8 cellular contexts compared by ENCODE assay signal in genomic region chr13:41694902-41695301, GRCh38.
DNase-seq lines count a peak whose midpoint lies in the region; TF ChIP-seq lines count a peak whose summit lies in the region.

No MANE protein-coding gene starts in this region.

- DNase-seq in NCI-H2227 (lab: John Stamatoyannopoulos, UW; ENCODE audit: unreplicated experiment) (peak; percentile 2), NCI-H2227 treated with DMSO at 0.1 percent for 48 hours (lab: John Stamatoyannopoulos, UW) (no peak), NCI-H226 (peak; percentile 43), fibroblast of gingiva (ENCODE audit: low read depth) (peak; percentile 91), renal cortical epithelial cell (ENCODE audit: low read depth) (peak; percentile 98), esophagus squamous epithelium (lab: John Stamatoyannopoulos, UW) (no peak)
- DNase-seq in activated effector memory CD4-positive, alpha-beta T cell treated with anti-CD3 and anti-CD28 coated beads, Interleukin-2, amount 50 U/mL, for 16 hours = no peak
- no peak for DNase-seq in stimulated activated CD4-positive, alpha-beta T cell treated with anti-CD3 and anti-CD28 coated beads, Interleukin-1b, Interleukin-23, amount 100 ng/mL, for 48 hours

- TF ChIP-seq CTCF in esophagus squamous epithelium (IDR thresholded peaks at IDR 0.05) = no peak

- H3K4me1 ChIP-seq in esophagus squamous epithelium = peaks cover 0 to 14% (median 0%) of the 10 kb centered on the region in 3 donors

- TF ChIP-seq POLR2A in esophagus squamous epithelium (IDR thresholded peaks at IDR 0.05) = no peak

- 31 to 39% methylated on average over 3 of the region's 3 CpGs for WGBS in esophagus squamous epithelium, 2 donors

- H3K27me3 ChIP-seq in esophagus squamous epithelium = no peaks in the 10 kb centered on the region

- intact Hi-C loops in esophagus squamous epithelium (cut with DNase I) = no loop called here

- peak overlapping the region in 2 of 4 donors; percentile 61 to 62 for H3K27ac ChIP-seq in esophagus squamous epithelium

- no peaks in the 10 kb centered on the region for H3K9me3 ChIP-seq in esophagus squamous epithelium

- no peak overlapping the region for H3K4me3 ChIP-seq in esophagus squamous epithelium

- peaks cover 0 to 42% (median 5%) of the 10 kb centered on the region in 3 donors for H3K36me3 ChIP-seq in esophagus squamous epithelium

Comparison
In these comparisons a context has a peak if more than half of its experiments do, and no peak if none do; other contexts are left out.
1. DNase-seq: peak in NCI-H2227 (single experiment), NCI-H226 (single experiment), fibroblast of gingiva (single experiment) and renal cortical epithelial cell (single experiment); none in NCI-H2227 treated with DMSO at 0.1 percent for 48 hours (single experiment), activated effector memory CD4-positive, alpha-beta T cell treated with anti-CD3 and anti-CD28 coated beads, Interleukin-2, amount 50 U/mL, for 16 hours (single experiment), esophagus squamous epithelium (single experiment) and stimulated activated CD4-positive, alpha-beta T cell treated with anti-CD3 and anti-CD28 coated beads, Interleukin-1b, Interleukin-23, amount 100 ng/mL, for 48 hours (single experiment).